ENCODE assay signal across 11 cellular contexts in genomic region chr3:186361246-186361611, GRCh38. TPM values are rescaled to one million over a fixed set of nuclear protein-coding genes. Genes with fewer than 3 reads are reported as not detected.
A peak's percentile ranks its signal among the peaks of the same experiment; 100 is the strongest.
DNase-seq lines count a peak whose midpoint lies in the region; ATAC-seq, FAIRE-seq and TF ChIP-seq lines count a peak whose summit lies in the region.
"Had no signal": no experiment of that assay in that cellular context is flagged by ENCODE, and none has a peak within 500 bp of the region (broad histone marks: within the 10 kb centered on the region; RNA-seq: fewer than 3 reads in every experiment).

No MANE protein-coding gene starts in this region.

- ATAC-seq in HepG2, result no peak
- ATAC-seq: activated CD8-positive, alpha-beta memory T cell treated with anti-CD3 and anti-CD28 coated beads, Interleukin-2, amount 10 ng/mL, durations not matched to agents 7 days and 5 days had no signal

- H3K9ac ChIP-seq in adipocyte (ENCODE audit: low read length), result no peak overlapping the region
- H3K9ac ChIP-seq in HepG2 (ENCODE audit: insufficient read depth, low read depth, low read length), result peak overlapping the region; percentile 64; the same call in 1 of the 2 replicates
- peak overlapping the region in 1 of 5 donors; percentile 24 for H3K9ac ChIP-seq in subcutaneous abdominal adipose tissue (ENCODE audit: low read length in 5 of 5)

- BruUV-seq in HepG2 (replicated peaks; lab: Mats Ljungman, UMichigan), result no TSS peak
- BruUV-seq in OCI-LY7 (replicated peaks; lab: Mats Ljungman, UMichigan), result no TSS peak

- H4K20me1 ChIP-seq in HepG2 (ENCODE audit: insufficient read depth, low read length), result no peaks in the 10 kb centered on the region
- no peaks in the 10 kb centered on the region for H4K20me1 ChIP-seq in OCI-LY7 (ENCODE audit: insufficient read depth, low read length)

- H3K9me2 ChIP-seq in OCI-LY7 (ENCODE audit: insufficient read depth, low read length), result no peaks in the 10 kb centered on the region

- H3K36me3 ChIP-seq in adipocyte (ENCODE audit: control insufficient read depth, insufficient read depth, low read length, severe bottlenecking) (no peaks in the 10 kb centered on the region), HepG2 (replicated peaks in 1 of 2; ENCODE audit: control insufficient read depth in 1 of 2, insufficient read depth in 2 of 2, low read length in 2 of 2) (no peaks in the 10 kb centered on the region), subcutaneous abdominal adipose tissue (ENCODE audit: control insufficient read depth in 5 of 5, insufficient read depth in 5 of 5, low read length in 5 of 5) (no peaks in the 10 kb centered on the region), OCI-LY7 (ENCODE audit: insufficient read depth, low read length) (no peaks in the 10 kb centered on the region)

- H3K27me3 Mint-ChIP-seq in activated naive CD4-positive, alpha-beta T cell treated with anti-CD3 and anti-CD28 coated beads, Interleukin-2, amount 10 ng/mL, durations not matched to agents 7 days and 5 days, result peaks cover 70% of the 10 kb centered on the region

- TF ChIP-seq RAD21 in HepG2 (CRISPR knock-in tag; IDR thresholded peaks at IDR 0.05), result no peak

- POLR2A ChIA-PET in HepG2 (lab: Yijun Ruan, JAX), result interaction anchor here (1.3 kb wide), 1 partner anchor 8 kb away, joined by 3 read pairs; no protein-coding TSS in a partner anchor
- POLR2A ChIA-PET in OCI-LY7 (lab: Charles Lee), result no interaction called here

- H3K4me3 ChIP-seq in adipocyte (ENCODE audit: low read length) (peak overlapping the region; percentile 71), HepG2 (replicated peaks in 1 of 3; ENCODE audit: insufficient read depth in 1 of 3, low read depth in 2 of 3, low read length in 3 of 3) (peak overlapping the region; percentile 52 to 72 (median 62)), subcutaneous abdominal adipose tissue (ENCODE audit: low read depth in 1 of 5, low read length in 5 of 5) (peak overlapping the region; percentile 39 to 64 (median 52)), OCI-LY7 (ENCODE audit: low read depth, low read length, poor library complexity, severe bottlenecking) (no peak overlapping the region)

- TF ChIP-seq CTCF in HepG2 (CRISPR knock-in tag; IDR thresholded peaks at IDR 0.05) (no peak), OCI-LY7 (conservative IDR thresholded peaks at IDR 0.05; ENCODE audit: low read length) (no peak)

- H3K4me1 ChIP-seq in adipocyte (ENCODE audit: control insufficient read depth, insufficient read depth, low read length) (peaks cover 22% of the 10 kb centered on the region), HepG2 (ENCODE audit: insufficient read depth, low read length) (peaks cover 71% of the 10 kb centered on the region), subcutaneous abdominal adipose tissue (ENCODE audit: control insufficient read depth in 5 of 5, insufficient read depth in 5 of 5, low read length in 5 of 5) (peaks cover 0 to 38% (median 25%) of the 10 kb centered on the region in 5 donors), OCI-LY7 (ENCODE audit: insufficient read depth, low read length, poor library complexity, severe bottlenecking) (no peaks in the 10 kb centered on the region)

- TF ChIP-seq EP300 in HepG2 (IDR thresholded peaks at IDR 0.05; ENCODE audit: low read depth in 2 of 2, low read length in 2 of 2) (no peak), HepG2 (CRISPR knock-in tag; IDR thresholded peaks at IDR 0.05; ENCODE audit: borderline replicate concordance) (no peak)

- no peak for FAIRE-seq in HepG2 (lab: Jason Lieb, UNC)

- peaks cover 59% of the 10 kb centered on the region for H3K27me3 ChIP-seq in adipocyte (replicated peaks; ENCODE audit: control insufficient read depth, insufficient read depth, low read length)
- peaks cover 2 to 51% of the 10 kb centered on the region in 2 experiments for H3K27me3 ChIP-seq in HepG2 (ENCODE audit: control insufficient read depth in 1 of 2, insufficient read depth in 2 of 2, low read length in 2 of 2)
- peaks cover 18 to 40% (median 37%) of the 10 kb centered on the region in 5 donors for H3K27me3 ChIP-seq in subcutaneous abdominal adipose tissue (ENCODE audit: control insufficient read depth in 5 of 5, insufficient read depth in 4 of 5, low read length in 5 of 5)

- no peaks in the 10 kb centered on the region for H3K36me3 Mint-ChIP-seq in activated naive CD4-positive, alpha-beta T cell treated with anti-CD3 and anti-CD28 coated beads, Interleukin-2, amount 10 ng/mL, durations not matched to agents 7 days and 5 days
- H3K36me3 Mint-ChIP-seq: activated CD8-positive, alpha-beta memory T cell treated with anti-CD3 and anti-CD28 coated beads, Interleukin-2, amount 10 ng/mL, durations not matched to agents 7 days and 5 days had no signal

- intact Hi-C loops in HepG2 (cut with micrococcal nuclease; ENCODE audit: unreplicated experiment), result no loop called here
- intact Hi-C loops in OCI-LY7 (cut with micrococcal nuclease; ENCODE audit: unreplicated experiment), result no loop called here

- CTCF ChIA-PET in HepG2 (lab: Yijun Ruan, JAX; ENCODE audit: low intra/inter-chr PET ratio, low total read pairs), result no interaction called here
- CTCF ChIA-PET in activated naive CD4-positive, alpha-beta T cell treated with anti-CD3 and anti-CD28 coated beads, Interleukin-2, amount 10 ng/mL, durations not matched to agents 7 days and 5 days (lab: Charles Lee), result no interaction called here
- CTCF ChIA-PET in OCI-LY7 (lab: Charles Lee; ENCODE audit: unreplicated experiment), result no interaction called here

- 12% methylated on average over 18 of the region's 19 CpGs for WGBS in HepG2 (ENCODE audit: low lambda C conversion rate)

- H3K27ac Mint-ChIP-seq in activated naive CD4-positive, alpha-beta T cell treated with anti-CD3 and anti-CD28 coated beads, Interleukin-2, amount 10 ng/mL, durations not matched to agents 7 days and 5 days, result no peak overlapping the region
- H3K27ac Mint-ChIP-seq: activated CD8-positive, alpha-beta memory T cell treated with anti-CD3 and anti-CD28 coated beads, Interleukin-2, amount 10 ng/mL, durations not matched to agents 7 days and 5 days had no signal

- no peak for TF ChIP-seq POLR2A in HepG2 (IDR thresholded peaks at IDR 0.05; ENCODE audit: insufficient read depth in 1 of 2, low read depth in 2 of 2, low read length in 2 of 2)

- H2AFZ ChIP-seq in HepG2 (ENCODE audit: low read length) (no peak overlapping the region), OCI-LY7 (ENCODE audit: low read length) (no peak overlapping the region)

- H3K9me3 Mint-ChIP-seq in activated naive CD4-positive, alpha-beta T cell treated with anti-CD3 and anti-CD28 coated beads, Interleukin-2, amount 10 ng/mL, durations not matched to agents 7 days and 5 days, result no peaks in the 10 kb centered on the region

- no peaks in the 10 kb centered on the region for H3K4me1 Mint-ChIP-seq in activated naive CD4-positive, alpha-beta T cell treated with anti-CD3 and anti-CD28 coated beads, Interleukin-2, amount 10 ng/mL, durations not matched to agents 7 days and 5 days
- H3K4me1 Mint-ChIP-seq: activated CD8-positive, alpha-beta memory T cell treated with anti-CD3 and anti-CD28 coated beads, Interleukin-2, amount 10 ng/mL, durations not matched to agents 7 days and 5 days had no signal

- H3K9me3 ChIP-seq in adipocyte (ENCODE audit: control insufficient read depth, low read length), result no peaks in the 10 kb centered on the region
- no peaks in the 10 kb centered on the region for H3K9me3 ChIP-seq in HepG2 (ENCODE audit: low read length)
- H3K9me3 ChIP-seq in subcutaneous abdominal adipose tissue (ENCODE audit: control insufficient read depth in 5 of 5, low read length in 5 of 5), result no peaks in the 10 kb centered on the region
- H3K9me3 ChIP-seq in OCI-LY7 (ENCODE audit: low read length), result no peaks in the 10 kb centered on the region

- peak; percentile 71 for DNase-seq in DMS 273 (lab: John Stamatoyannopoulos, UW; ENCODE audit: unreplicated experiment)
- no peak for DNase-seq in DMS 273 treated with DMSO at 0.1 percent for 48 hours (lab: John Stamatoyannopoulos, UW)
- DNase-seq in adipocyte (ENCODE audit: low read depth), result no peak
- no peak for DNase-seq in HepG2 (ENCODE audit: low spot score)
- no peak for DNase-seq in activated naive CD4-positive, alpha-beta T cell treated with anti-CD3 and anti-CD28 coated beads, Interleukin-2, amount 10 ng/mL, durations not matched to agents 7 days and 5 days
- no peak for DNase-seq in AG08396 (ENCODE audit: low spot score)
- DNase-seq in OCI-LY7 (ENCODE audit: low spot score), result no peak
- DNase-seq: activated CD8-positive, alpha-beta memory T cell treated with anti-CD3 and anti-CD28 coated beads, Interleukin-2, amount 10 ng/mL, durations not matched to agents 7 days and 5 days; NCI-H748 treated with DMSO at 0.1 percent for 48 hours had no signal

- H3K27ac ChIP-seq in HepG2 (ENCODE audit: extremely low read length, insufficient read depth, low read length) (no peak overlapping the region), subcutaneous abdominal adipose tissue (ENCODE audit: low read depth, low read length) (no peak overlapping the region), OCI-LY7 (ENCODE audit: low read depth, low read length, poor library complexity, severe bottlenecking) (no peak overlapping the region)
- H3K27ac ChIP-seq: 22Rv1 had no signal

- H3K4me2 ChIP-seq in HepG2 (ENCODE audit: low read depth, low read length) (peak overlapping the region; percentile 83), OCI-LY7 (ENCODE audit: low read length) (no peak overlapping the region)

- H3K79me2 ChIP-seq in HepG2 (ENCODE audit: insufficient read depth, low read length), result no peaks in the 10 kb centered on the region
- no peaks in the 10 kb centered on the region for H3K79me2 ChIP-seq in OCI-LY7 (ENCODE audit: insufficient read depth, low read depth, low read length)

- in situ Hi-C loops in HepG2 (cut with HindIII; ENCODE audit: extremely low pct_ligation_motif_present, low pct_unique_long_range_greater_than_20kb), result no loop called here

- no peak overlapping the region for H3K4me3 Mint-ChIP-seq in activated naive CD4-positive, alpha-beta T cell treated with anti-CD3 and anti-CD28 coated beads, Interleukin-2, amount 10 ng/mL, durations not matched to agents 7 days and 5 days
- H3K4me3 Mint-ChIP-seq: activated CD8-positive, alpha-beta memory T cell treated with anti-CD3 and anti-CD28 coated beads, Interleukin-2, amount 10 ng/mL, durations not matched to agents 7 days and 5 days had no signal

RNA-seq across cellular contexts. Expression of gene DGKG, which starts 0.8 kb away (rescaled TPM):
- total RNA-seq in HepG2 (2016; rRNA removed; fragmentation: Illumina TruSeq; extraction: Trizol), result 6.2 and 10.2 TPM in 2 replicates
- total RNA-seq in HepG2 (2016; cell fraction: cytosol; rRNA removed; fragmentation: Illumina TruSeq; extraction: Trizol; ENCODE audit: low read depth), result 7.1 TPM in 2 replicates
- total RNA-seq in HepG2 (2016; cell fraction: insoluble cytoplasmic fraction; rRNA removed; fragmentation: Illumina TruSeq; extraction: Trizol), result 6.5 and 10.7 TPM in 2 replicates
- 7.4 and 9.0 TPM in 2 replicates for total RNA-seq in HepG2 (2016; cell fraction: membrane; rRNA removed; fragmentation: Illumina TruSeq; extraction: Trizol)
- total RNA-seq in HepG2 (2016; cell fraction: nucleus; rRNA removed; fragmentation: Illumina TruSeq; extraction: Trizol), result 6.0 and 6.2 TPM in 2 replicates
- polyA plus RNA-seq in HepG2 (2011; rRNA removed), result 3.1 and 3.8 TPM in 2 replicates
- polyA plus RNA-seq in HepG2 (2011; cell fraction: cytosol; rRNA removed), result 3.0 and 3.5 TPM in 2 replicates
- polyA plus RNA-seq in HepG2 (2011; cell fraction: nucleus; rRNA removed), result 2.5 and 3.9 TPM in 2 replicates
- 3.7 and 6.9 TPM in 2 replicates for polyA plus RNA-seq in HepG2 (2012)
- 2.6 and 3.2 TPM in 2 replicates for polyA plus RNA-seq in HepG2 (2016; cell fraction: cytosol; fragmentation: Illumina TruSeq; extraction: Trizol; ENCODE audit: low read depth)
- 7.5 and 8.9 TPM in 2 replicates for polyA plus RNA-seq in HepG2 (2016; cell fraction: insoluble cytoplasmic fraction; fragmentation: Illumina TruSeq; extraction: Trizol; ENCODE audit: low read depth)
- polyA plus RNA-seq in HepG2 (2016; cell fraction: membrane; fragmentation: Illumina TruSeq; extraction: Trizol; ENCODE audit: low read depth), result 4.2 and 5.5 TPM in 2 replicates
- 2.1 and 4.9 TPM in 2 replicates for polyA plus RNA-seq in HepG2 (2016; cell fraction: nucleus; fragmentation: Illumina TruSeq; extraction: Trizol; ENCODE audit: insufficient read depth, low read depth)
- 6.4 TPM in 1 of 2 replicates, not detected in the other for polyA minus RNA-seq in HepG2 (2011; rRNA and poly(A)+ RNA removed; ENCODE audit: low replicate concordance)
- 3.3 and 4.8 TPM in 2 replicates for polyA minus RNA-seq in HepG2 (2011; cell fraction: cytosol; rRNA and poly(A)+ RNA removed)
- 9.3 and 13.4 TPM in 2 replicates for polyA minus RNA-seq in HepG2 (2011; cell fraction: nucleus; rRNA and poly(A)+ RNA removed)
- not detected in 2 replicates for total RNA-seq in OCI-LY7 (2014; rRNA removed; shearing (Covaris generic))
- 0.06 TPM in 1 of 2 replicates, not detected in the other for total RNA-seq in OCI-LY7 (2022)
